In the genomic region with DNA sequence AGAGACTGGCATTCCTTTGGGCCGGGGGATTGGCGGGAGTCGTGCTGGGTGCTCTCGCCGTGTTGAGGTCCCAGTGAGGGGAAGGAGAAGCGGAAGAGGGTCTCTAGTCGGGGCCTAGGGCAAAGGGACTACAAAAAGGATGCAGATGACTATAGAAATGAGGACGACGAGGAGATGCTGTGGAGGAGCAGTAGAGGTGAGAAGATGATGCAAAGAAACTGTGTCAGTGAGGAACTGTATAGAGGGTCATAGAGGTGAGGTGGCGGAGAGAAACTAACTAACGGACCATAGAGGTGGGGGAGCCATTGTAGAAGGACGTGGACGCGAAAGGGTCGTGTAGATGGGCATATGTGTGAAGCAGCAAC, we compare ENCODE assay signal across 8 cellular contexts. TPM values are rescaled to one million over a fixed set of nuclear protein-coding genes. Genes with fewer than 3 reads are reported as not detected.
DNase-seq lines count a peak whose midpoint lies in the region; ATAC-seq, FAIRE-seq and TF ChIP-seq lines count a peak whose summit lies in the region.

No MANE protein-coding gene starts in this region.

- H3K9me3 ChIP-seq in OCI-LY1 (ENCODE audit: low read length), result no peaks in the 10 kb centered on the region
- H3K9me3 ChIP-seq in prostate gland, result no peaks in the 10 kb centered on the region

- no peaks in the 10 kb centered on the region for H4K20me1 ChIP-seq in OCI-LY1 (ENCODE audit: insufficient read depth, low read length)

- TF ChIP-seq POLR2A in prostate gland (IDR thresholded peaks at IDR 0.05) (no peak), H54 (IDR thresholded peaks at IDR 0.05; ENCODE audit: low read depth, low read length) (no peak)

- no peaks in the 10 kb centered on the region for H3F3A ChIP-seq in OCI-LY1 (ENCODE audit: insufficient read depth, low read length)

- ATAC-seq in GM21529 (IDR thresholded peaks at IDR 0.05; ENCODE audit: unreplicated experiment) (no peak), HG02973 (IDR thresholded peaks at IDR 0.05; ENCODE audit: unreplicated experiment) (no peak)

- H3K9me2 ChIP-seq in OCI-LY1 (ENCODE audit: low read depth, low read length), result no peaks in the 10 kb centered on the region

- intact Hi-C loops in prostate gland (cut with DNase I), result no loop called here

- TF ChIP-seq CTCF in GM12865 (IDR thresholded peaks at IDR 0.05; ENCODE audit: insufficient read depth, low read depth, low read length, missing control alignments) (no peak), OCI-LY1 (IDR thresholded peaks at IDR 0.05; ENCODE audit: low read length) (no peak), prostate gland (IDR thresholded peaks at IDR 0.05) (no peak)

- H3K27ac ChIP-seq in OCI-LY1 (ENCODE audit: low read depth, low read length, poor library complexity, severe bottlenecking) (peak overlapping the region; percentile 79), epithelial cell of prostate (peak overlapping the region; percentile 81), prostate gland (peak overlapping the region; percentile 77 to 83)

- FAIRE-seq in H54 (lab: Jason Lieb, UNC), result no peak

- H3K36me3 ChIP-seq in OCI-LY1 (ENCODE audit: insufficient read depth, low read length) (peaks cover 30% of the 10 kb centered on the region), prostate gland (peaks cover 0 to 9% of the 10 kb centered on the region in 2 donors)

- H3K9ac ChIP-seq in OCI-LY1 (ENCODE audit: low read length), result peak overlapping the region; percentile 86

- H3K4me1 ChIP-seq in OCI-LY1 (ENCODE audit: insufficient read depth, low read length, severe bottlenecking), result peaks cover 16% of the 10 kb centered on the region
- H3K4me1 ChIP-seq in prostate gland (replicated peaks), result peaks cover 7% of the 10 kb centered on the region

- H3K4me3 ChIP-seq in GM12865 (ENCODE audit: low read depth, low read length), result peak overlapping the region; percentile 77
- H3K4me3 ChIP-seq in OCI-LY1 (ENCODE audit: low read depth, low read length, poor library complexity, severe bottlenecking), result peak overlapping the region; percentile 88
- peak overlapping the region; percentile 70 to 72 for H3K4me3 ChIP-seq in prostate gland

- DNase-seq in GM12865 (ENCODE audit: low read depth) (no peak), epithelial cell of prostate (ENCODE audit: low read depth, low spot score) (no peak), prostate gland (ENCODE audit: low spot score) (no peak), H54 (ENCODE audit: insufficient read length, low spot score) (no peak), activated gamma-delta T cell (lab: John Stamatoyannopoulos, UW) (no peak)

- peak overlapping the region; percentile 95 for H3K4me2 ChIP-seq in OCI-LY1 (ENCODE audit: low read length)

- H3K27me3 ChIP-seq in OCI-LY1 (ENCODE audit: insufficient read depth, low read length) (no peaks in the 10 kb centered on the region), prostate gland (replicated peaks; ENCODE audit: insufficient read depth) (no peaks in the 10 kb centered on the region)

- WGBS in prostate gland, result 2% methylated on average over 15 of the region's 15 CpGs

- peaks cover 15% of the 10 kb centered on the region for H3K79me2 ChIP-seq in OCI-LY1 (ENCODE audit: insufficient read depth, low read length)

- no peak overlapping the region for H2AFZ ChIP-seq in OCI-LY1 (ENCODE audit: low read length)

RNA-seq across cellular contexts. Expression of gene TWNK, which starts 0.3 kb away (rescaled TPM):
- total RNA-seq in prostate gland, result 10 to 100 TPM in 1 of 2 donors, 1 to 10 TPM in 1; 9.7 to 17.3 TPM

RNA-seq across cellular contexts. Expression of gene MRPL43, which starts 0.4 kb away (rescaled TPM):
- 100 to 1,000 TPM in 1 of 2 donors, 10 to 100 TPM in 1; 98.3 to 119 TPM for total RNA-seq in prostate gland

RNA-seq across cellular contexts. Expression of gene LZTS2, which starts 11.9 kb away (rescaled TPM):
- total RNA-seq in prostate gland, result 100 to 1,000 TPM; 108 to 189 TPM

RNA-seq across cellular contexts. Expression of gene SEMA4G, which starts 18.4 kb away (rescaled TPM):
- total RNA-seq in prostate gland, result 10 to 100 TPM; 24.2 to 31.0 TPM

RNA-seq across cellular contexts. Expression of gene PDZD7, which starts 43.3 kb away (rescaled TPM):
- 1 to 10 TPM in 1 of 2 donors, under 1 TPM in 1; 0.82 to 1.5 TPM for total RNA-seq in prostate gland
